23 cellular contexts compared by ENCODE assay signal in genomic region chr17:37796081-37796480, GRCh38. TPM values are rescaled to one million over a fixed set of nuclear protein-coding genes. Genes with fewer than 3 reads are reported as not detected.
"Had no signal": no experiment of that assay in that cellular context is flagged by ENCODE, and none has a peak within 500 bp of the region (broad histone marks: within the 10 kb centered on the region; RNA-seq: fewer than 3 reads in every experiment).

No MANE protein-coding gene starts in this region.

- H3K36me3 ChIP-seq: esophagus squamous epithelium, gastroesophageal sphincter, left ventricle myocardium inferior, lower lobe of right lung, neutrophil, stomach, thoracic aorta, transverse colon, uterus had no signal

- ATAC-seq: effector memory CD8-positive, alpha-beta T cell; gastroesophageal sphincter; sciatic nerve had no signal

- H3K27ac ChIP-seq: esophagus squamous epithelium, gastroesophageal sphincter, left ventricle myocardium inferior, lower lobe of right lung, neutrophil, skin epidermis, stomach, thoracic aorta, transverse colon, uterus had no signal

- H3K27me3 ChIP-seq: neutrophil had no signal

- H3K9me3 ChIP-seq: esophagus squamous epithelium, left ventricle myocardium inferior, lower lobe of right lung, neutrophil, stomach, thoracic aorta, transverse colon, uterus had no signal

- FAIRE-seq: keratinocyte had no signal

- DNase-seq: effector memory CD8-positive, alpha-beta T cell; esophagus squamous epithelium; foreskin fibroblast; glutamatergic neuron; left ventricle myocardium inferior; lower lobe of right lung; midbrain; naive B cell; nephron progenitor cell; stimulated activated CD4-positive, alpha-beta T cell treated with anti-CD3 and anti-CD28 coated beads, Interleukin-2, amount 100 ng/mL, for 24 hours; stimulated activated CD4-positive, alpha-beta T cell treated with anti-CD3 and anti-CD28 coated beads, Interleukin-4, amount 100 ng/mL, for 4 hours; stimulated activated naive CD4-positive, alpha-beta T cell; stomach; substantia nigra; transverse colon; uterus had no signal

- H3K4me3 ChIP-seq: esophagus squamous epithelium, gastroesophageal sphincter, left ventricle myocardium inferior, lower lobe of right lung, skin epidermis, stomach, thoracic aorta, transverse colon, uterus had no signal

- H3K4me1 ChIP-seq: esophagus squamous epithelium, gastroesophageal sphincter, left ventricle myocardium inferior, lower lobe of right lung, stomach, transverse colon, uterus had no signal

RNA-seq across cellular contexts. Expression of gene HNF1B, which starts 51.2 kb away (rescaled TPM):
- total RNA-seq: esophagus squamous epithelium, gastroesophageal sphincter, left ventricle myocardium inferior, pulmonary artery endothelial cell, sciatic nerve, thoracic aorta had no signal
- polyA plus RNA-seq: keratinocyte had no signal
